1 cellular context compared by ENCODE assay signal in the genomic region with DNA sequence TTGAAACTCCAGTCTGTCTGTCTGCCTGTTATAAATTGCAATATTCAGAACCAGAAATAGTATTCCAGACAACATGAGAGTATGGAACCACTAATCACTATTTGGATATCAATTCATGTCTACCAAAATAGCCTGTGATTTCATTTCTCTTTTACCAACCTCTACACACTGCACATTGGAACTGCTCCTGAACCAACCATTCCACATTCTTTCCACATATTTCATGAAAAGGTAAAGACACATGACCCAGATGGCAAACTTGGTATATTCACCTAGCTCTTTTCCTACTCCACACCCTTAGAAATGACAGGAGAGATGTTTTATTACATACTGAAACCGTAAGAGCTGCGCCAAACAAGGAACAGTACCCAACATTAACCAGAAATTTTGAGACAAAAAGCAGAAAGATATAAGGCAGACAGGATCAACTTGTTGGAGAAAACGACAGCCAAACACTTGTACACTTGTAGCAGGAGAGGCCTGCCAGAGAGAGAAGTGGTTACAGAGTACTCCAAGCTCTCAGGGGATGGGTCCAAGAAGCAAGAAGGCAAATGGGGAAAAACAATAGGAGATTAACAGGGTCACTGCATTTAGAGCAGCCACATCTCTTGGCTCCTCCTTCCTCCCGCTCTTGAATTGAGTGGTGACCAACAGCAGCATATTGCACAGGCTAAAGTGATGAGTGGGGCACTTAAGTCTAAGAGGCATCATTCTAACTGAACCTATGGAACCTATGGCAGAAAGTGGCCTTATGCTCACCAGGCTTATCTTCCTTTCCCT.
TF ChIP-seq lines count a peak whose summit lies in the region.

No MANE protein-coding gene starts in this region.

TF ChIP-seq in H1, 55 proteins besides CTCF, POLR2A, EP300 and RAD21 (continued from another document):
- no peak for TF ChIP-seq RNF2 (IDR thresholded peaks at IDR 0.05; ENCODE audit: borderline replicate concordance, low read depth, low read length, missing control alignments, poor library complexity, severe bottlenecking)
